ENCODE assay signal across 8 cellular contexts in the genomic region with DNA sequence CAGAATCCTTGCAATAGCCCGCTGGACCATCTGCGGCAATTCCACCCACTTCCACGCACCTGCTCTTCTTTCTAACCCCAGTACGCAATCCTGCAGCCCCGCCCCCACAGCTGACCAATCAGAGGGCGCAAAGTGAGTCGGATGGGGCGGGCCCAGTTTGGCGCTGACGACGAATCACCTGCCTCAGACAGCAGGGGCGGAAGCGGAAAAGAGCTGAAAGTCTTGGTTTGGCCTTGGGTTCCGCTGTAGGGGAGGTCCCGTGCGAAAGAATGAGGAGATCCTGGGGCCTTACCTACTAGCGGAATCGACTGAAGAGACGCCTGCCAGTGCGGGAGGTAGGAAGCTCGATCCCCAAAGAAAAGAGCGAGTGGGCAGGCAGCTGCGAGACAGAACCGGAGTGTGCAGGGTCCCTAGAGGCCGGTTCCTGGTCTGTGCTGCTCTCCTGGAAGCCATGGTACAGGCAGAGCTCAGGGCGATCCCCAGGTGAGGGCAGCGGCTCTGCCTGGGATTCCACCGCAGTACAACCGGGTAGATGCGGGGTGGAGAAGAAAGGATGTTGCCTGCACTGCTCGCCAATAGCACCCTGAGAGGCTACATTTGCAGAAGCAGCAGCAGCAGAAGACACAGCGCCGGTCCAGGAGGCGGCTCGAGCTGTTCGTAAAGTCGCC. TPM values are rescaled to one million over a fixed set of nuclear protein-coding genes. Genes with fewer than 3 reads are reported as not detected.
A peak's percentile ranks its signal among the peaks of the same experiment; 100 is the strongest.
DNase-seq lines count a peak whose midpoint lies in the region; ATAC-seq and TF ChIP-seq lines count a peak whose summit lies in the region.

TMEM184C (plus strand) TSS at position 225 of the 668 bp plus-strand sequence. CDS start 560 bp downstream, outside the sequence.

- no peaks in the 10 kb centered on the region for H3K9me3 ChIP-seq in testis

- CTCF ChIA-PET in GM10248 (lab: Yijun Ruan, JAX) = interaction anchor here (0.8 to 5.5 kb wide), 16 partner anchors 9 to 456 kb away, joined by 3 to 47 read pairs (median 4); no protein-coding TSS in a partner anchor

- peaks cover 3% of the 10 kb centered on the region for H3K27me3 Mint-ChIP-seq in activated naive CD8-positive, alpha-beta T cell

- H3K4me1 Mint-ChIP-seq in activated naive CD8-positive, alpha-beta T cell (ENCODE audit: low read depth) = peaks cover 32% of the 10 kb centered on the region

- H3K27ac ChIP-seq in testis = peak within 1 kb of the TSS; percentile 57 to 84

- H3K4me1 ChIP-seq in testis = peaks cover 25% of the 10 kb centered on the region

- 0 to 1% methylated on average over 16 to 37 of the region's 37 CpGs for WGBS in testis, 2 donors

- no peaks in the 10 kb centered on the region for H3K9me3 Mint-ChIP-seq in activated naive CD8-positive, alpha-beta T cell (ENCODE audit: low read depth)

- DNase-seq in GM10248 (ENCODE audit: extremely low spot score) (peak; percentile 93), NCI-H1105 (lab: John Stamatoyannopoulos, UW) (peak; percentile 90), SKM-1 treated with dmso at 0.1 percent for 144 hours (lab: John Stamatoyannopoulos, UW; ENCODE audit: unreplicated experiment) (peak; percentile 93), glomerular visceral epithelial cell (ENCODE audit: extremely low spot score) (peak; percentile 97), omental fat pad (ENCODE audit: low spot score) (peak; percentile 100), testis (peak; percentile 99)

- H3K4me3 ChIP-seq in testis = peak within 1 kb of the TSS; percentile 85 to 90

- ATAC-seq in HG02623 (IDR thresholded peaks at IDR 0.05; ENCODE audit: unreplicated experiment) (peak; percentile 100), omental fat pad (ENCODE audit: low FRiP score) (peak; percentile 99)

- peak within 1 kb of the TSS; percentile 95 for H3K4me3 Mint-ChIP-seq in activated naive CD8-positive, alpha-beta T cell

- peaks cover 7% of the 10 kb centered on the region for H3K36me3 Mint-ChIP-seq in activated naive CD8-positive, alpha-beta T cell

- peak within 1 kb of the TSS; percentile 90 for H3K27ac Mint-ChIP-seq in activated naive CD8-positive, alpha-beta T cell

- H3K27me3 ChIP-seq in testis = no peaks in the 10 kb centered on the region

- POLR2A ChIA-PET in GM10248 (lab: Yijun Ruan, JAX) = interaction anchor here (0.6 to 1.2 kb wide), 4 partner anchors 12 to 67 kb away, joined by 3 to 4 read pairs (median 3); partner anchors contain the start of gene PRMT9

- peak; percentile 31 for TF ChIP-seq POLR2A in testis (IDR thresholded peaks at IDR 0.05)

- no peaks in the 10 kb centered on the region for H3K36me3 ChIP-seq in testis (ENCODE audit: low read depth, missing control alignments)

- no peak for TF ChIP-seq CTCF in GM10248 (IDR thresholded peaks at IDR 0.05; ENCODE audit: control extremely low read depth, extremely low read depth, low read depth, missing control alignments)
- no peak for TF ChIP-seq CTCF in omental fat pad (IDR thresholded peaks at IDR 0.05)
- no peak for TF ChIP-seq CTCF in testis (IDR thresholded peaks at IDR 0.05)

- intact Hi-C loops in testis (cut with DNase I; ENCODE audit: low total_unique reads) = no loop called here

RNA-seq across cellular contexts. Expression of gene TMEM184C, which starts in this region (rescaled TPM):
- total RNA-seq in omental fat pad (10 to 100 TPM; 25.5 to 36.1 (median 28.5) TPM), testis (10 to 100 TPM; 22.7 to 33.9 TPM)
- polyA plus RNA-seq in testis (ENCODE audit: insufficient read depth, low read depth, low replicate concordance) = 33.4 TPM

Comparison
In these comparisons a context has a peak if more than half of its experiments do, and no peak if none do; other contexts are left out.
1. Peak in every context shown above with its lines: DNase-seq, ATAC-seq, H3K4me3 ChIP-seq and H3K27ac ChIP-seq.